Comparison of ENCODE assay signal across 21 cellular contexts in genomic region chr14:63781686-63782085, GRCh38. TPM values are rescaled to one million over a fixed set of nuclear protein-coding genes. Genes with fewer than 3 reads are reported as not detected.
DNase-seq lines count a peak whose midpoint lies in the region; ATAC-seq, FAIRE-seq and TF ChIP-seq lines count a peak whose summit lies in the region.
"Had no signal": no experiment of that assay in that cellular context is flagged by ENCODE, and none has a peak within 500 bp of the region (broad histone marks: within the 10 kb centered on the region; RNA-seq: fewer than 3 reads in every experiment).

No MANE protein-coding gene starts in this region.

- H3K4me3 Mint-ChIP-seq in T-helper 17 cell: no peak overlapping the region
- H3K4me3 Mint-ChIP-seq: CD4-positive, alpha-beta memory T cell had no signal

- no peak for TF ChIP-seq CTCF in PC-9 (conservative IDR thresholded peaks at IDR 0.05)

- no peaks in the 10 kb centered on the region for H4K20me1 ChIP-seq in PC-9 (ENCODE audit: insufficient read depth)
- H4K20me1 ChIP-seq: BLaER1 treated with 17β-estradiol and CSF1 and Interleukin-3, amounts not matched to agents 10 nM and 100 nM had no signal

- H3K4me3 ChIP-seq in PC-9 (no peak overlapping the region), SJCRH30 (no peak overlapping the region)
- H3K4me3 ChIP-seq: BLaER1 treated with 17β-estradiol and CSF1 and Interleukin-3, amounts not matched to agents 10 nM and 100 nM; SK-N-MC had no signal

- no peaks in the 10 kb centered on the region for H3K36me3 ChIP-seq in PC-9 (ENCODE audit: low read depth)
- H3K36me3 ChIP-seq in SJCRH30: no peaks in the 10 kb centered on the region
- H3K36me3 ChIP-seq: BLaER1 treated with 17β-estradiol and CSF1 and Interleukin-3, amounts not matched to agents 10 nM and 100 nM had no signal

- CTCF ChIA-PET in PC-9 (lab: Charles Lee): interaction anchor here (0.6 kb wide), 1 partner anchor 17 kb away, joined by 4 read pairs; no protein-coding TSS in a partner anchor

- in situ Hi-C loops in Caki2 (cut with HindIII; ENCODE audit: low pct_unique_long_range_greater_than_20kb, low sequenced_read_pairs): no loop called here

- H3K9me3 ChIP-seq in PC-9 (ENCODE audit: insufficient read depth, low read depth): no peaks in the 10 kb centered on the region
- no peaks in the 10 kb centered on the region for H3K9me3 ChIP-seq in SJCRH30 (replicated peaks)
- no peaks in the 10 kb centered on the region for H3K9me3 ChIP-seq in T-helper 17 cell (ENCODE audit: control insufficient read depth, low read length, poor library complexity, severe bottlenecking)
- H3K9me3 ChIP-seq: BLaER1 treated with 17β-estradiol and CSF1 and Interleukin-3, amounts not matched to agents 10 nM and 100 nM; Caco-2 had no signal

- H3K4me2 ChIP-seq in PC-9: peak overlapping the region; percentile 44
- H3K4me2 ChIP-seq: BLaER1 treated with 17β-estradiol and CSF1 and Interleukin-3, amounts not matched to agents 10 nM and 100 nM had no signal

- peaks cover 19% of the 10 kb centered on the region for H3K4me1 ChIP-seq in PC-9 (replicated peaks; ENCODE audit: insufficient read depth)
- peaks cover 2% of the 10 kb centered on the region; the same call in 1 of the 2 replicates for H3K4me1 ChIP-seq in SJCRH30
- H3K4me1 ChIP-seq: BLaER1 treated with 17β-estradiol and CSF1 and Interleukin-3, amounts not matched to agents 10 nM and 100 nM; Caco-2 had no signal

- BruUV-seq in PC-9 (replicated peaks; lab: Mats Ljungman, UMichigan): no TSS peak

- intact Hi-C loops in PC-9 (cut with micrococcal nuclease; ENCODE audit: unreplicated experiment): no loop called here

- H3K27ac ChIP-seq in PC-9 (no peak overlapping the region), SJCRH30 (no peak overlapping the region)
- H3K27ac ChIP-seq: BLaER1 treated with 17β-estradiol and CSF1 and Interleukin-3, amounts not matched to agents 10 nM and 100 nM; SK-N-MC had no signal

- H3K27ac Mint-ChIP-seq in T-helper 17 cell: no peak overlapping the region
- H3K27ac Mint-ChIP-seq: CD4-positive, alpha-beta memory T cell had no signal

- ATAC-seq in T-helper 17 cell: no peak

- H2AFZ ChIP-seq in PC-9: no peak overlapping the region

- no peaks in the 10 kb centered on the region for H3K4me1 Mint-ChIP-seq in T-helper 17 cell
- H3K4me1 Mint-ChIP-seq: CD4-positive, alpha-beta memory T cell had no signal

- no peaks in the 10 kb centered on the region for H3K79me2 ChIP-seq in PC-9 (ENCODE audit: low read depth)

- peak; percentile 6 for FAIRE-seq in H54 (lab: Jason Lieb, UNC)
- FAIRE-seq: GM19239 had no signal

- POLR2A ChIA-PET in PC-9 (lab: Charles Lee; ENCODE audit: unreplicated experiment): no interaction called here

- H3K27me3 ChIP-seq in PC-9 (ENCODE audit: insufficient read depth, low read depth) (no peaks in the 10 kb centered on the region), SJCRH30 (no peaks in the 10 kb centered on the region)
- H3K27me3 ChIP-seq: BLaER1 treated with 17β-estradiol and CSF1 and Interleukin-3, amounts not matched to agents 10 nM and 100 nM had no signal

- H3K27me3 Mint-ChIP-seq in T-helper 17 cell: peaks cover 8% of the 10 kb centered on the region

- no peaks in the 10 kb centered on the region for H3K36me3 Mint-ChIP-seq in T-helper 17 cell (ENCODE audit: low read depth)
- H3K36me3 Mint-ChIP-seq: CD4-positive, alpha-beta memory T cell had no signal

- H3K9me2 ChIP-seq in PC-9 (ENCODE audit: insufficient read depth): no peaks in the 10 kb centered on the region

- peaks cover 7% of the 10 kb centered on the region for H3F3A ChIP-seq in PC-9 (ENCODE audit: insufficient read depth, low read depth)

- TF ChIP-seq POLR2A in H54 (IDR thresholded peaks at IDR 0.05; ENCODE audit: low read depth, low read length): no peak

- DNase-seq in Caki2 (ENCODE audit: low read depth) (peak; percentile 18), H54 (ENCODE audit: insufficient read length, low spot score) (no peak), PC-9 (peak; percentile 18 to 63), kidney tubule cell (ENCODE audit: low spot score) (peak; percentile 67), SJCRH30 (no peak), T-helper 17 cell (no peak)
- DNase-seq in stimulated activated CD4-positive, alpha-beta T cell treated with anti-CD3 and anti-CD28 coated beads, Interleukin-2, amount 100 ng/mL, for 24 hours: no peak
- DNase-seq: Caco-2; CD4-positive, alpha-beta memory T cell; GF-D8; KG1; NCI-H1694; NCI-H2081 treated with DMSO at 0.1 percent for 48 hours; NCI-H446; NCI-H526 treated with DMSO at 0.1 percent for 48 hours; OCI-M1; SHP77; SW 1271 had no signal

RNA-seq across cellular contexts. Expression of gene SGPP1, which starts 53.8 kb away (rescaled TPM):
- total RNA-seq in Caki2 (2014; rRNA removed; shearing (Covaris generic); ENCODE audit: low replicate concordance): 10.9 and 13.3 TPM in 2 replicates
- total RNA-seq in PC-9 (2021) (20.6 and 26.7 TPM in 2 replicates), T-helper 17 cell (10 to 100 TPM; 13.6 to 14.2 TPM)
- total RNA-seq in SJCRH30 (2014; rRNA removed; shearing (Covaris generic)): 18.9 and 22.5 TPM in 2 replicates

Comparison
In these comparisons a context has a peak if more than half of its experiments do, and no peak if none do; other contexts are left out.
1. DNase-seq: peak in Caki2 (single experiment), PC-9 (2 of 2) and kidney tubule cell (single experiment); none in H54 (single experiment), stimulated activated CD4-positive, alpha-beta T cell treated with anti-CD3 and anti-CD28 coated beads, Interleukin-2, amount 100 ng/mL, for 24 hours (0 of 2), SJCRH30 (0 of 2) and T-helper 17 cell (0 of 3).